Comparison of ENCODE assay signal across 17 cellular contexts in the genomic region with DNA sequence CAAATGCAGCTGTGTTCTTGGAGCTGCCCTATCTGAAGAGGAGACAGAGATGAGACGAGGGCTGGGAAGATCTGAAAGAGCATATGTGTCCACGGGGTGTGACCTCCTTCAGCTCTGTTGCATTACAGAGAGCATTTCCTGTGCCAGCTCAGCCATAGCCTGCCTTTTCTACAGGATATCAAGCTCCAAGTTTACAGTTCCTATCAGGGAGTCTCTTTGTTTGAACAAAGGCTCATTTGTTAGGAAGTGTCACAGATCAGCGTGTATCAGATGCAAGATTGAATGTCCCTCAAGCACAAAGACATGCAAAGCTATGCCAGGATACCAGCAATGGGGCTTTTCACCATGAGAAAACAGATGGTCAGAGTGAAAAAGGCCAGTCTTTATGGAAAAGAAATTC.
DNase-seq lines count a peak whose midpoint lies in the region; ATAC-seq, FAIRE-seq and TF ChIP-seq lines count a peak whose summit lies in the region.
"Had no signal": no experiment of that assay in that cellular context is flagged by ENCODE, and none has a peak within 500 bp of the region (broad histone marks: within the 10 kb centered on the region; RNA-seq: fewer than 3 reads in every experiment).

No MANE protein-coding gene starts in this region.

- no peaks in the 10 kb centered on the region for H3K27me3 ChIP-seq in astrocyte (ENCODE audit: insufficient read depth, low read length)

- H3K4me1 Mint-ChIP-seq in astrocyte (ENCODE audit: low read depth, unreplicated experiment), result no peaks in the 10 kb centered on the region
- H3K4me1 Mint-ChIP-seq: activated naive CD4-positive, alpha-beta T cell treated with anti-CD3 and anti-CD28 coated beads, Interleukin-2, amount 50 U/mL, for 24 hours had no signal

- peak overlapping the region; percentile 50 for H2AFZ ChIP-seq in astrocyte (ENCODE audit: low read depth, low read length)

- no peak overlapping the region for H3K4me3 ChIP-seq in astrocyte (ENCODE audit: insufficient read depth, low read depth, low read length)

- FAIRE-seq in astrocyte (lab: Jason Lieb, UNC), result no peak
- FAIRE-seq: endometrium had no signal

- H3K27me3 Mint-ChIP-seq in astrocyte (ENCODE audit: low read depth, unreplicated experiment), result no peaks in the 10 kb centered on the region

- H3K9me3 Mint-ChIP-seq in astrocyte (ENCODE audit: unreplicated experiment), result peaks cover 2% of the 10 kb centered on the region

- DNase-seq in NCI-H1092 treated with DMSO at 0.1 percent for 48 hours (lab: John Stamatoyannopoulos, UW), result peak; percentile 6
- no peak for DNase-seq in NCI-H1092 (lab: John Stamatoyannopoulos, UW)
- peak; percentile 9 for DNase-seq in astrocyte (ENCODE audit: low read depth)
- peak; percentile 76 for DNase-seq in left kidney (ENCODE audit: low read depth, low spot score)
- DNase-seq in superior temporal gyrus (ENCODE audit: extremely low spot score), result peak; percentile 73
- no peak for DNase-seq in iPS-NIHi11 (ENCODE audit: low spot score)
- no peak for DNase-seq in NCI-H524 (lab: John Stamatoyannopoulos, UW)
- DNase-seq: 8988T; activated CD4-positive, alpha-beta T cell treated with anti-CD3 and anti-CD28 coated beads, Interleukin-2, amount 50 U/mL, for 4 hours; H7; kidney glomerular epithelial cell; MV-4-11; right cardiac atrium had no signal

- H4K20me1 ChIP-seq in astrocyte (ENCODE audit: insufficient read depth, low read length), result no peaks in the 10 kb centered on the region

- H3K9me3 ChIP-seq in astrocyte (ENCODE audit: insufficient read depth, low read depth, low read length), result no peaks in the 10 kb centered on the region

- no peak overlapping the region for H3K27ac Mint-ChIP-seq in astrocyte (ENCODE audit: unreplicated experiment)
- H3K27ac Mint-ChIP-seq: activated naive CD4-positive, alpha-beta T cell treated with anti-CD3 and anti-CD28 coated beads, Interleukin-2, amount 50 U/mL, for 24 hours had no signal

- no peak overlapping the region for H3K9ac ChIP-seq in astrocyte (ENCODE audit: low read length)

- H3K27ac ChIP-seq in astrocyte (ENCODE audit: low read depth, low read length), result no peak overlapping the region

- peaks cover 5% of the 10 kb centered on the region for H3K4me1 ChIP-seq in astrocyte (ENCODE audit: insufficient read depth, low read length)

- no peaks in the 10 kb centered on the region for H3K79me2 ChIP-seq in astrocyte (ENCODE audit: insufficient read depth, low read length)

- H3K4me2 ChIP-seq in astrocyte (ENCODE audit: low read length), result no peak overlapping the region

- no peak overlapping the region for H3K4me3 Mint-ChIP-seq in astrocyte (ENCODE audit: unreplicated experiment)
- H3K4me3 Mint-ChIP-seq: activated naive CD4-positive, alpha-beta T cell treated with anti-CD3 and anti-CD28 coated beads, Interleukin-2, amount 50 U/mL, for 24 hours had no signal

- no peaks in the 10 kb centered on the region for H3K36me3 ChIP-seq in astrocyte (ENCODE audit: insufficient read depth, low read length)

- no peak for TF ChIP-seq CTCF in astrocyte (IDR thresholded peaks at IDR 0.05; ENCODE audit: insufficient read depth, low read depth, low read length)

- ATAC-seq in GM18519 (IDR thresholded peaks at IDR 0.05; ENCODE audit: low FRiP score, unreplicated experiment), result no peak
- ATAC-seq: Right ventricle myocardium inferior had no signal

- H3K36me3 Mint-ChIP-seq in astrocyte (ENCODE audit: low read depth, unreplicated experiment), result no peaks in the 10 kb centered on the region
- H3K36me3 Mint-ChIP-seq: activated naive CD4-positive, alpha-beta T cell treated with anti-CD3 and anti-CD28 coated beads, Interleukin-2, amount 50 U/mL, for 24 hours had no signal

Comparison
In these comparisons a context has a peak if more than half of its experiments do, and no peak if none do; other contexts are left out.
1. DNase-seq: peak in NCI-H1092 treated with DMSO at 0.1 percent for 48 hours (single experiment), astrocyte (single experiment), left kidney (single experiment) and superior temporal gyrus (single experiment); none in NCI-H1092 (single experiment), iPS-NIHi11 (single experiment) and NCI-H524 (0 of 2).